7 cellular contexts compared by ENCODE assay signal in genomic region chr13:112872657-112873631, GRCh38.
DNase-seq lines count a peak whose midpoint lies in the region; ATAC-seq and TF ChIP-seq lines count a peak whose summit lies in the region.
"Not testable (repeated sequence)": the region's sequence is repeated elsewhere in the genome, so short reads cannot be mapped to it uniquely, and the experiment has no call there.

No MANE protein-coding gene starts in this region.

- H3K27me3 ChIP-seq in osteoblast (ENCODE audit: insufficient read depth, low read length) = not testable (repeated sequence)

- POLR2A ChIA-PET in HEK293 (lab: Yijun Ruan, JAX) = not testable (repeated sequence)
- POLR2A ChIA-PET in WTC11 (lab: Charles Lee) = interaction anchor here (0.6 kb wide), 1 partner anchor 43 kb away, joined by 3 read pairs; no protein-coding TSS in a partner anchor

- H2AFZ ChIP-seq in osteoblast (ENCODE audit: low read length) = not testable (repeated sequence)

- peak; percentile 29 for ATAC-seq in GM18517 (IDR thresholded peaks at IDR 0.05; ENCODE audit: unreplicated experiment)
- not testable (repeated sequence) for ATAC-seq in WTC11

- H3K27ac ChIP-seq in HEK293 (ENCODE audit: extremely low read depth, low read depth, low read length); osteoblast (ENCODE audit: low read depth, low read length): not testable (repeated sequence)

- not testable (repeated sequence) for H3K4me3 Mint-ChIP-seq in WTC11
- H3K4me3 Mint-ChIP-seq in activated naive CD4-positive, alpha-beta T cell treated with anti-CD3 and anti-CD28 coated beads, Interleukin-2, amount 10 ng/mL, durations not matched to agents 7 days and 5 days = peak overlapping the region; percentile 24
- peak overlapping the region; percentile 1 for H3K4me3 Mint-ChIP-seq in glutamatergic neuron (ENCODE audit: unreplicated experiment)

- H3K79me2 ChIP-seq in osteoblast (ENCODE audit: insufficient read depth, low read length) = not testable (repeated sequence)

- H3K4me3 ChIP-seq in HEK293 (ENCODE audit: low read depth, low read length); osteoblast (ENCODE audit: insufficient read depth, low read length): not testable (repeated sequence)

- not testable (repeated sequence) for H3K4me1 ChIP-seq in HEK293 (ENCODE audit: control insufficient read depth, insufficient read depth, low read length); osteoblast (ENCODE audit: insufficient read depth, low read length)

- H3K4me1 Mint-ChIP-seq in WTC11 = not testable (repeated sequence)
- H3K4me1 Mint-ChIP-seq in activated naive CD4-positive, alpha-beta T cell treated with anti-CD3 and anti-CD28 coated beads, Interleukin-2, amount 10 ng/mL, durations not matched to agents 7 days and 5 days = peaks cover 22% of the 10 kb centered on the region
- H3K4me1 Mint-ChIP-seq in glutamatergic neuron (ENCODE audit: low read depth, unreplicated experiment) = peaks cover 15% of the 10 kb centered on the region

- not testable (repeated sequence) for H3K9me3 ChIP-seq in HEK293 (ENCODE audit: control insufficient read depth, insufficient read depth, low read depth, low read length); osteoblast (ENCODE audit: low read depth, low read length)

- not testable (repeated sequence) for H3K36me3 ChIP-seq in HEK293 (ENCODE audit: control insufficient read depth in 2 of 2, insufficient read depth in 1 of 2, low read length in 2 of 2); osteoblast (ENCODE audit: insufficient read depth, low read length)

- H3K9me3 Mint-ChIP-seq in WTC11 = not testable (repeated sequence)
- H3K9me3 Mint-ChIP-seq in activated naive CD4-positive, alpha-beta T cell treated with anti-CD3 and anti-CD28 coated beads, Interleukin-2, amount 10 ng/mL, durations not matched to agents 7 days and 5 days = peaks cover 28% of the 10 kb centered on the region
- peaks cover 21% of the 10 kb centered on the region for H3K9me3 Mint-ChIP-seq in glutamatergic neuron (ENCODE audit: unreplicated experiment)

- H4K20me1 ChIP-seq in osteoblast (ENCODE audit: insufficient read depth, low read length) = not testable (repeated sequence)

- not testable (repeated sequence) for TF ChIP-seq CTCF in HEK293 (tag by site-specific recombination; IDR thresholded peaks at IDR 0.05); WTC11 (IDR thresholded peaks at IDR 0.05); glutamatergic neuron (IDR thresholded peaks at IDR 0.05; ENCODE audit: partially characterized antibody, unreplicated experiment); osteoblast (IDR thresholded peaks at IDR 0.05; ENCODE audit: extremely low read depth, low read depth, low read length)

- H3K27me3 Mint-ChIP-seq in WTC11 (ENCODE audit: low read depth); activated naive CD4-positive, alpha-beta T cell treated with anti-CD3 and anti-CD28 coated beads, Interleukin-2, amount 10 ng/mL, durations not matched to agents 7 days and 5 days: not testable (repeated sequence)
- H3K27me3 Mint-ChIP-seq in glutamatergic neuron (ENCODE audit: unreplicated experiment) = peaks cover 13% of the 10 kb centered on the region

- peaks cover 51% of the 10 kb centered on the region for H3K36me3 Mint-ChIP-seq in WTC11
- H3K36me3 Mint-ChIP-seq in activated naive CD4-positive, alpha-beta T cell treated with anti-CD3 and anti-CD28 coated beads, Interleukin-2, amount 10 ng/mL, durations not matched to agents 7 days and 5 days = peaks cover 61% of the 10 kb centered on the region
- not testable (repeated sequence) for H3K36me3 Mint-ChIP-seq in glutamatergic neuron (ENCODE audit: unreplicated experiment)

- DNase-seq in NCI-H146 (lab: John Stamatoyannopoulos, UW) = peak; percentile 62
- not testable (repeated sequence) for DNase-seq in WTC11 (ENCODE audit: low spot score); glutamatergic neuron
- DNase-seq in activated naive CD4-positive, alpha-beta T cell treated with anti-CD3 and anti-CD28 coated beads, Interleukin-2, amount 10 ng/mL, durations not matched to agents 7 days and 5 days = peak; percentile 38
- peak; percentile 22 for DNase-seq in osteoblast (ENCODE audit: insufficient read length, low spot score, missing footprints)

- H3K27ac Mint-ChIP-seq in WTC11 (peak overlapping the region; percentile 85), glutamatergic neuron (ENCODE audit: unreplicated experiment) (peak overlapping the region; percentile 50)
- H3K27ac Mint-ChIP-seq in activated naive CD4-positive, alpha-beta T cell treated with anti-CD3 and anti-CD28 coated beads, Interleukin-2, amount 10 ng/mL, durations not matched to agents 7 days and 5 days = peak overlapping the region; percentile 88

- CTCF ChIA-PET in HEK293 (lab: Yijun Ruan, JAX) (interaction anchor here (0.7 to 2.6 kb wide), 5 partner anchors 12 to 309 kb away, joined by 3 to 11 read pairs (median 3); no protein-coding TSS in a partner anchor), WTC11 (lab: Charles Lee) (interaction anchor here (1.4 to 2.1 kb wide), 4 partner anchors 14 to 232 kb away, joined by 4 to 17 read pairs (median 14); no protein-coding TSS in a partner anchor)
- CTCF ChIA-PET in activated naive CD4-positive, alpha-beta T cell treated with anti-CD3 and anti-CD28 coated beads, Interleukin-2, amount 10 ng/mL, durations not matched to agents 7 days and 5 days (lab: Charles Lee) = interaction anchor here (1.6 to 2.6 kb wide), 3 partner anchors 184 to 284 kb away, joined by 5 to 23 read pairs (median 6); partner anchors contain the start of genes ATP11A and TUBGCP3

- not testable (repeated sequence) for H3K4me2 ChIP-seq in osteoblast (ENCODE audit: insufficient read depth, low read length)

TF ChIP-seq in HEK293, 187 proteins besides CTCF, POLR2A, EP300 and RAD21:
- peak; percentile 84 for TF ChIP-seq KLF1 (tag by site-specific recombination; IDR thresholded peaks at IDR 0.05)
